In the genomic region with DNA sequence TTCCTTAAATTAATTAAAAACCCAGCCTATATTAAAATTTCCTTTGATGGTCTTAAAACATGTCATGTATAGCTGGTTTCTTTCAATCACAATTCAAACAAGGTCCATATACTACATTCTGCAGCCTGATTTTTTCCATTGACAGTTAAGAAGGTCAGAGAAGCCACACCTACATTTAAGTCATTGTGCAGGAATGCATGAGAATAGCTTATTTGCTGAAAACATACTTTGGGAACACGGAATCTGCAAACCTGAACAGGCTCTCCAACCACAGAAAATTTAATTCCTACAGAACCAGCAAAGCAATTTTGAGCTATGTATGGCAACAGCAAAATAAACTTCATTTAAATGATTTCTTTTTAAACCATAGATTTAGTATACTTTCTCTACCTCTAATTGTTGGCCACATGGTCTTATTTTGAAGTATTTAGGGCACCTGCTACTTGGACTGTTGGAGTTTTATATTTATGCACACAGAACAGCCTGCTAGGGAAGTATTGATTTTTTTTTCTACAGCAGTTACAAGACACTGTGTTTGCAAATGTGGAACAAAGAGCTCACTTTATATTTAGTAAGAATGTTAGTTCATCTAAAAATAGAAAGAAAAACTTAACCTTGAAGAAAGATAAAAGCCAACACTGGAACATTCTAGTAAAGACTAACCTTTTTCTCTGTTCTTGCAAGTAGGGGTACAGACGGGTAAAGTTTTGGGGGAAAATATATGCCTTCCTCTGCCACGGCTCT, we compare ENCODE assay signal across 16 cellular contexts.
DNase-seq lines count a peak whose midpoint lies in the region; ATAC-seq and TF ChIP-seq lines count a peak whose summit lies in the region.
"Had no signal": no experiment of that assay in that cellular context is flagged by ENCODE, and none has a peak within 500 bp of the region (broad histone marks: within the 10 kb centered on the region; RNA-seq: fewer than 3 reads in every experiment).

No MANE protein-coding gene starts in this region.

- WGBS in right cardiac atrium: 82% methylated on average over 3 of the region's 3 CpGs
- 11 to 21% methylated on average over 3 of the region's 3 CpGs for whole genome bisulfite sequencing in body of pancreas, 2 donors

- H3K27ac ChIP-seq in right cardiac atrium (ENCODE audit: low read length): no peak overlapping the region
- peak overlapping the region in 3 of 4 donors; percentile 79 to 80 (median 80) for H3K27ac ChIP-seq in body of pancreas
- H3K27ac ChIP-seq: cardiac muscle cell had no signal

- DNase-seq in left ventricle myocardium superior (no peak), right cardiac atrium (no peak), body of pancreas (peak in 1 of 4 donors; percentile 5), kidney tubule cell (ENCODE audit: low spot score) (peak; percentile 37), C1 segment of cervical spinal cord (lab: John Stamatoyannopoulos, UW) (no peak)
- DNase-seq: activated CD4-positive, alpha-beta T cell treated with anti-CD3 and anti-CD28 coated beads, Interleukin-2, amount 10 ng/mL, durations not matched to agents 7 days and 5 days; activated T-cell treated with anti-CD3 and anti-CD28 coated beads, Interleukin-2, amount 50 U/mL, for 72 hours; DMS 273 treated with DMSO at 0.1 percent for 48 hours; NCI-H1417; NCI-H526; stimulated activated CD4-positive, alpha-beta T cell treated with anti-CD3 and anti-CD28 coated beads, Interleukin-12 subunit alpha, Interleukin-12 subunit beta, amount 100 ng/mL, for 4 hours had no signal

- H3K4me1 ChIP-seq in right cardiac atrium (ENCODE audit: control insufficient read depth, insufficient read depth, low read length): no peaks in the 10 kb centered on the region
- peaks cover 39% of the 10 kb centered on the region for H3K4me1 ChIP-seq in body of pancreas

- H3K27me3 ChIP-seq in right cardiac atrium (ENCODE audit: control insufficient read depth, insufficient read depth) (no peaks in the 10 kb centered on the region), body of pancreas (no peaks in the 10 kb centered on the region)
- H3K27me3 ChIP-seq: cardiac muscle cell had no signal

- H3K4me3 ChIP-seq in right cardiac atrium (ENCODE audit: low read length) (no peak overlapping the region), body of pancreas (no peak overlapping the region)
- H3K4me3 ChIP-seq: cardiac muscle cell had no signal

- no peak for TF ChIP-seq POLR2A in body of pancreas (IDR thresholded peaks at IDR 0.05)

- intact Hi-C loops in left ventricle myocardium superior (cut with micrococcal nuclease) (no loop called here), right cardiac atrium (cut with DNase I) (no loop called here), body of pancreas (cut with DNase I) (no loop called here)

- H3K9me3 ChIP-seq in right cardiac atrium (ENCODE audit: control insufficient read depth, low read length) (no peaks in the 10 kb centered on the region), body of pancreas (peaks cover 0 to 8% (median 0%) of the 10 kb centered on the region in 3 donors)

- H3K36me3 ChIP-seq in body of pancreas (replicated peaks in 1 of 2; ENCODE audit: insufficient read depth in 1 of 2, low read depth in 2 of 2): no peaks in the 10 kb centered on the region
- H3K36me3 ChIP-seq: cardiac muscle cell had no signal

- TF ChIP-seq CTCF in body of pancreas (IDR thresholded peaks at IDR 0.05): no peak

- ATAC-seq in left ventricle myocardium superior (peak; percentile 64), right cardiac atrium (no peak), body of pancreas (peak; percentile 92), HG03097 (IDR thresholded peaks at IDR 0.05; ENCODE audit: low FRiP score, unreplicated experiment) (no peak), HG02973 (IDR thresholded peaks at IDR 0.05; ENCODE audit: unreplicated experiment) (no peak), HG03565 (IDR thresholded peaks at IDR 0.05; ENCODE audit: unreplicated experiment) (no peak)
- ATAC-seq: activated T-cell treated with anti-CD3 and anti-CD28 coated beads, Interleukin-2, amount 50 U/mL, for 72 hours; Panc1 had no signal

Comparison
In these comparisons a context has a peak if more than half of its experiments do, and no peak if none do; other contexts are left out.
1. ATAC-seq: peak in left ventricle myocardium superior (single experiment) and body of pancreas (single experiment); none in right cardiac atrium (0 of 2), HG03097 (single experiment), HG02973 (single experiment) and HG03565 (single experiment).